In the genomic region with DNA sequence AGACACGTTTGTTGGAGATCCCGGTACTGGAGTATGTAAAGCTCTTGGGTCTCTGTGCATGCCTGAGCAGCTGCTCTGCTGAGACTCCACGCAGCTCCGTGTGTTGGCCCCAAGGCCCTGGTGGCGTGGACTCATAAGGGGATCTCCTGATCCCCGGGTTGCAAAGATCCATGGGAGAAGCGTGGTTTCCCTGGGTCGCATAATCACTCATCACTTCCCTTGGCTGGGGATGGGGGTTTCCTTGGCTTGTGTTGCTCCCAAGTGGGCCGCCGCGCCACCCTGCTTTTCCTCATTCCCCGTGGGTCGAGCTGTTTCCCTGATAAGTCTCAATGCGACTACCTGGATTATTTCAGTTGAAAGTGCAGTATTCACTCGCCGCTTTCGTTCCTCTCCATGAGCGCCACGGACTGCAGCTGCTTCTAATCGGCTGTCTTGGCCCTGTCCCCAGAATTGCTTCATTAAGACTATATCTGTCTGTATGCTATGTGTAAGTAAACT, we compare ENCODE assay signal across 10 cellular contexts.
DNase-seq lines count a peak whose midpoint lies in the region; ATAC-seq and TF ChIP-seq lines count a peak whose summit lies in the region.
"Had no signal": no experiment of that assay in that cellular context is flagged by ENCODE, and none has a peak within 500 bp of the region (broad histone marks: within the 10 kb centered on the region; RNA-seq: fewer than 3 reads in every experiment).

No MANE protein-coding gene starts in this region.

- no peak overlapping the region for H3K56ac ChIP-seq in mesendoderm (ENCODE audit: low read length)

- TF ChIP-seq CTCF in C4-2B (conservative IDR thresholded peaks at IDR 0.05) (no peak), neutrophil (IDR thresholded peaks at IDR 0.05) (no peak)

- no peak overlapping the region for H3K4me3 Mint-ChIP-seq in dendritic cell treated with granulocyte-macrophage colony-stimulating factor and Interleukin-4, amounts not matched to agents 40 ng/mL and 50 ng/mL, for 4 days

- no peaks in the 10 kb centered on the region for H3K27me3 Mint-ChIP-seq in dendritic cell treated with granulocyte-macrophage colony-stimulating factor and Interleukin-4, amounts not matched to agents 40 ng/mL and 50 ng/mL, for 4 days

- no peaks in the 10 kb centered on the region for H3K9me3 ChIP-seq in neutrophil

- no peak overlapping the region for H4K8ac ChIP-seq in mesendoderm (ENCODE audit: low read depth, low read length)

- no peak overlapping the region for H3K9ac ChIP-seq in mesendoderm (ENCODE audit: low read length)

- H3K4me1 ChIP-seq in neutrophil (ENCODE audit: control insufficient read depth in 1 of 2, insufficient read depth in 1 of 2, low read depth in 1 of 2, low read length in 1 of 2) (peaks cover 7 to 17% of the 10 kb centered on the region in 2 experiments), mesendoderm (ENCODE audit: control insufficient read depth, low read depth, low read length) (peaks cover 2% of the 10 kb centered on the region)

- H3K79me2 ChIP-seq in mesendoderm (ENCODE audit: control insufficient read depth, insufficient read depth, low read length) = peaks cover 59% of the 10 kb centered on the region

- no peak overlapping the region for H3K4me2 ChIP-seq in mesendoderm (ENCODE audit: low read length)

- H3K18ac ChIP-seq in mesendoderm (ENCODE audit: low read length) = no peak overlapping the region

- H3K79me1 ChIP-seq in mesendoderm (ENCODE audit: low read length) = peaks cover 14% of the 10 kb centered on the region

- intact Hi-C loops in dendritic cell treated with granulocyte-macrophage colony-stimulating factor and Interleukin-4, amounts not matched to agents 40 ng/mL and 50 ng/mL, for 4 days (cut with micrococcal nuclease) = no loop called here

- H4K5ac ChIP-seq in mesendoderm (ENCODE audit: low read length) = no peak overlapping the region

- no peak for ATAC-seq in HG02763 (IDR thresholded peaks at IDR 0.05; ENCODE audit: unreplicated experiment)

- peaks cover 14% of the 10 kb centered on the region for H3K9me3 Mint-ChIP-seq in dendritic cell treated with granulocyte-macrophage colony-stimulating factor and Interleukin-4, amounts not matched to agents 40 ng/mL and 50 ng/mL, for 4 days

- no peak overlapping the region for H2AK5ac ChIP-seq in mesendoderm (ENCODE audit: low read length)

- no peak overlapping the region for H3K23ac ChIP-seq in mesendoderm (ENCODE audit: low read length)

- DNase-seq in MV-4-11 (lab: John Stamatoyannopoulos, UW) = peak; percentile 21
- DNase-seq in mesendoderm = no peak
- no peak for DNase-seq in SIG-M5 (lab: John Stamatoyannopoulos, UW)
- no peak for DNase-seq in stimulated activated CD4-positive, alpha-beta T cell treated with anti-CD3 and anti-CD28 coated beads, Interleukin-4, amount 100 ng/mL, for 24 hours
- DNase-seq: HCEC 1CT had no signal

- H3K27ac ChIP-seq in C4-2B (peak overlapping the region; percentile 24), neutrophil (peak overlapping the region; percentile 46), mesendoderm (ENCODE audit: low read depth, low read length) (no peak overlapping the region)
- H3K27ac ChIP-seq: VCaP had no signal

- H2BK15ac ChIP-seq in mesendoderm (replicated peaks; ENCODE audit: low read depth) = no peak overlapping the region

- no CpG with 5 or more reads among the region's 20 CpGs for WGBS in mesendoderm (ENCODE audit: extremely low coverage, insufficient coverage, low lambda C conversion rate)

- H3K27ac Mint-ChIP-seq in dendritic cell treated with granulocyte-macrophage colony-stimulating factor and Interleukin-4, amounts not matched to agents 40 ng/mL and 50 ng/mL, for 4 days = peak overlapping the region; percentile 64

- H3K4ac ChIP-seq in mesendoderm (ENCODE audit: low read depth, low read length) = no peak overlapping the region

- H3K36me3 ChIP-seq in neutrophil = no peaks in the 10 kb centered on the region
- no peaks in the 10 kb centered on the region for H3K36me3 ChIP-seq in mesendoderm (ENCODE audit: control insufficient read depth, insufficient read depth, low read length)

- peaks cover 91% of the 10 kb centered on the region for H3K4me1 Mint-ChIP-seq in dendritic cell treated with granulocyte-macrophage colony-stimulating factor and Interleukin-4, amounts not matched to agents 40 ng/mL and 50 ng/mL, for 4 days (ENCODE audit: low read depth)

- H3K36me3 Mint-ChIP-seq in dendritic cell treated with granulocyte-macrophage colony-stimulating factor and Interleukin-4, amounts not matched to agents 40 ng/mL and 50 ng/mL, for 4 days (ENCODE audit: low read depth) = peaks cover 42% of the 10 kb centered on the region

- no peaks in the 10 kb centered on the region for H3K27me3 ChIP-seq in neutrophil
- H3K27me3 ChIP-seq in mesendoderm (ENCODE audit: insufficient read depth, low read length, poor library complexity) = no peaks in the 10 kb centered on the region

- H2BK5ac ChIP-seq in mesendoderm (ENCODE audit: low read length) = no peak overlapping the region

- H2BK120ac ChIP-seq in mesendoderm (ENCODE audit: low read depth, low read length) = no peak overlapping the region

- H3K4me3 ChIP-seq in neutrophil (ENCODE audit: low read depth in 1 of 2, low read length in 1 of 2) (no peak overlapping the region), mesendoderm (ENCODE audit: low read length) (no peak overlapping the region)
